2 cellular contexts compared by ENCODE assay signal in the genomic region with DNA sequence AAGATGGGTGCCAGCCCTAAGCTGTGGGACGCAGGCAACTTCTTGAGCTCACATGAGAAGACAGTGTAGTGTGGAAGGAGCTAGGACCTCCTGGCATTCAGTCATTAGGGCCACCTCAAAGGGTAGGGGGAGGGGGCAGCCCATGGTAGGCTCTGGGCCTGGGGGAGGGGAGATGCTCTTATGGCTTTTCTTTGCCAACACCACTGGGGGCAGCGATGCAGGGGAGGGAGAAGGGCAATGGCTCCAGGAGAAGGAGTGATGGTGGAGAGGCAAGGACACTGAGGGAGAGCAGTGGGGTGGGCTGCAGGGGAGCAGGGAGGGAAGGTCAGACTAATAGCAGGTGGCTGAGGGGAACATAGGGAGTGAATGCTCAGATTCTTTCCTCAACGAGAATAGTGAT.
TF ChIP-seq lines count a peak whose summit lies in the region.

No MANE protein-coding gene starts in this region.

TF ChIP-seq in HEK293T, 16 proteins besides CTCF, POLR2A, EP300 and RAD21 (continued from another document):
- TF ChIP-seq PKNOX1 (IDR thresholded peaks at IDR 0.05) (no peak), ELF4 (IDR thresholded peaks at IDR 0.05) (no peak)

TF ChIP-seq in SK-N-SH, 30 proteins besides CTCF, POLR2A, EP300 and RAD21 (continued from another document):
- TF ChIP-seq TEAD4 (IDR thresholded peaks at IDR 0.05; ENCODE audit: borderline replicate concordance, insufficient read depth): no peak
